ENCODE assay signal across 20 cellular contexts in genomic region chr10:100886946-100887345, GRCh38. TPM values are rescaled to one million over a fixed set of nuclear protein-coding genes. Genes with fewer than 3 reads are reported as not detected.
DNase-seq lines count a peak whose midpoint lies in the region; TF ChIP-seq lines count a peak whose summit lies in the region.
"Had no signal": no experiment of that assay in that cellular context is flagged by ENCODE, and none has a peak within 500 bp of the region (broad histone marks: within the 10 kb centered on the region; RNA-seq: fewer than 3 reads in every experiment).

No MANE protein-coding gene starts in this region.

- POLR2A ChIA-PET in CD4-positive, alpha-beta memory T cell (lab: Charles Lee; ENCODE audit: partially characterized antibody): no interaction called here

- H3K4me3 ChIP-seq in fibroblast of the aortic adventitia (ENCODE audit: low read depth, low read length) (no peak overlapping the region), testis (no peak overlapping the region)
- no peak overlapping the region for H3K4me3 ChIP-seq in CD4-positive, alpha-beta memory T cell (ENCODE audit: low read length in 2 of 2)
- H3K4me3 ChIP-seq: colonic mucosa had no signal

- peak overlapping the region; percentile 40 for H3K27ac Mint-ChIP-seq in mesothelial cell of epicardium
- H3K27ac Mint-ChIP-seq in CD4-positive, alpha-beta memory T cell: no peak overlapping the region
- H3K27ac Mint-ChIP-seq: activated naive CD4-positive, alpha-beta T cell treated with anti-CD3 and anti-CD28 coated beads, Interleukin-2, amount 50 U/mL, for 24 hours; activated T-cell treated with anti-CD3 and anti-CD28 coated beads, Interleukin-2, amount 50 U/mL, for 24 hours; T-helper 1 cell treated with Interleukin-12 subunit alpha and Interleukin-12 subunit beta and Interleukin-4 antibody, amounts not matched to agents 30 μg/mL and 1 μg/mL, for 36 hours had no signal

- peak; percentile 46 for DNase-seq in MV-4-11 (lab: John Stamatoyannopoulos, UW)
- peak; percentile 38 for DNase-seq in fibroblast of the aortic adventitia (ENCODE audit: low read depth)
- DNase-seq in mesothelial cell of epicardium (ENCODE audit: low spot score in 2 of 2, unreplicated experiment in 2 of 2): no peak
- peak; percentile 73 for DNase-seq in testis
- no peak for DNase-seq in iPS-NIHi11 (ENCODE audit: low spot score)
- DNase-seq in CD4-positive, alpha-beta memory T cell: no peak
- DNase-seq in kidney tubule cell (ENCODE audit: low spot score): no peak
- DNase-seq: activated CD4-positive, alpha-beta T cell treated with anti-CD3 and anti-CD28 coated beads, Interleukin-2, amount 50 U/mL, for 4 hours; activated T-cell treated with anti-CD3 and anti-CD28 coated beads, Interleukin-2, amount 50 U/mL, for 24 hours; Caco-2; colonic mucosa; mammary epithelial cell; NCI-H1930; NCI-H524 treated with DMSO at 0.1 percent for 48 hours; SIG-M5; stimulated activated naive CD8-positive, alpha-beta T cell treated with anti-CD3 and anti-CD28 coated beads, Interleukin-15, Interleukin-2, amounts not matched to agents 100 U/mL and 50 U/mL, for 24 hours had no signal

- H3K4me3 Mint-ChIP-seq in mesothelial cell of epicardium: no peak overlapping the region
- H3K4me3 Mint-ChIP-seq in CD4-positive, alpha-beta memory T cell: no peak overlapping the region
- H3K4me3 Mint-ChIP-seq: activated naive CD4-positive, alpha-beta T cell treated with anti-CD3 and anti-CD28 coated beads, Interleukin-2, amount 50 U/mL, for 24 hours; activated T-cell treated with anti-CD3 and anti-CD28 coated beads, Interleukin-2, amount 50 U/mL, for 24 hours; neural crest cell; T-helper 1 cell treated with Interleukin-12 subunit alpha and Interleukin-12 subunit beta and Interleukin-4 antibody, amounts not matched to agents 30 μg/mL and 1 μg/mL, for 36 hours had no signal

- H3K4me1 Mint-ChIP-seq in mesothelial cell of epicardium: peaks cover 21% of the 10 kb centered on the region
- no peaks in the 10 kb centered on the region for H3K4me1 Mint-ChIP-seq in CD4-positive, alpha-beta memory T cell
- H3K4me1 Mint-ChIP-seq: activated naive CD4-positive, alpha-beta T cell treated with anti-CD3 and anti-CD28 coated beads, Interleukin-2, amount 50 U/mL, for 24 hours had no signal

- 38 to 42% methylated on average over 6 of the region's 6 CpGs for WGBS in testis, 2 donors

- H3K27me3 Mint-ChIP-seq in mesothelial cell of epicardium (ENCODE audit: low read depth): peaks cover 23% of the 10 kb centered on the region
- H3K27me3 Mint-ChIP-seq in CD4-positive, alpha-beta memory T cell: peaks cover 8 to 23% of the 10 kb centered on the region in 2 donors

- no peaks in the 10 kb centered on the region for H3K9me3 Mint-ChIP-seq in mesothelial cell of epicardium
- no peaks in the 10 kb centered on the region for H3K9me3 Mint-ChIP-seq in CD4-positive, alpha-beta memory T cell
- H3K9me3 Mint-ChIP-seq: activated naive CD4-positive, alpha-beta T cell treated with anti-CD3 and anti-CD28 coated beads, Interleukin-2, amount 50 U/mL, for 24 hours; activated T-cell treated with anti-CD3 and anti-CD28 coated beads, Interleukin-2, amount 50 U/mL, for 24 hours; neural crest cell; T-helper 1 cell treated with Interleukin-12 subunit alpha and Interleukin-12 subunit beta and Interleukin-4 antibody, amounts not matched to agents 30 μg/mL and 1 μg/mL, for 36 hours had no signal

- H3K27me3 ChIP-seq in testis: no peaks in the 10 kb centered on the region
- H3K27me3 ChIP-seq in CD4-positive, alpha-beta memory T cell (ENCODE audit: insufficient read depth, low read length): no peaks in the 10 kb centered on the region
- H3K27me3 ChIP-seq: colonic mucosa had no signal

- H3K27ac ChIP-seq in testis: peak overlapping the region in 1 of 2 donors; percentile 74
- no peak overlapping the region for H3K27ac ChIP-seq in CD4-positive, alpha-beta memory T cell (ENCODE audit: low read depth, low read length)
- H3K27ac ChIP-seq: colonic mucosa, VCaP had no signal

- CTCF ChIA-PET in CD4-positive, alpha-beta memory T cell (lab: Charles Lee; ENCODE audit: partially characterized antibody): no interaction called here

- H3K36me3 Mint-ChIP-seq in mesothelial cell of epicardium: no peaks in the 10 kb centered on the region
- H3K36me3 Mint-ChIP-seq in CD4-positive, alpha-beta memory T cell: no peaks in the 10 kb centered on the region
- H3K36me3 Mint-ChIP-seq: activated naive CD4-positive, alpha-beta T cell treated with anti-CD3 and anti-CD28 coated beads, Interleukin-2, amount 50 U/mL, for 24 hours had no signal

- no peaks in the 10 kb centered on the region for H3K36me3 ChIP-seq in testis (ENCODE audit: low read depth, missing control alignments)
- no peaks in the 10 kb centered on the region for H3K36me3 ChIP-seq in CD4-positive, alpha-beta memory T cell (ENCODE audit: insufficient read depth, low read length)
- H3K36me3 ChIP-seq: colonic mucosa had no signal

- TF ChIP-seq CTCF in fibroblast of the aortic adventitia (IDR thresholded peaks at IDR 0.05; ENCODE audit: insufficient read depth, low read length): no peak
- no peak for TF ChIP-seq CTCF in mesothelial cell of epicardium (IDR thresholded peaks at IDR 0.05; ENCODE audit: unreplicated experiment)
- no peak for TF ChIP-seq CTCF in testis (IDR thresholded peaks at IDR 0.05)

- H3K9me3 ChIP-seq in testis: no peaks in the 10 kb centered on the region
- H3K9me3 ChIP-seq in CD4-positive, alpha-beta memory T cell (ENCODE audit: control insufficient read depth in 1 of 2, low read length in 2 of 2): no peaks in the 10 kb centered on the region
- H3K9me3 ChIP-seq: Caco-2, colonic mucosa had no signal

- peaks cover 25% of the 10 kb centered on the region for H3K4me1 ChIP-seq in testis
- no peaks in the 10 kb centered on the region for H3K4me1 ChIP-seq in CD4-positive, alpha-beta memory T cell (ENCODE audit: insufficient read depth, low read length)
- H3K4me1 ChIP-seq: colonic mucosa had no signal

- no peak for TF ChIP-seq POLR2A in testis (IDR thresholded peaks at IDR 0.05)

- intact Hi-C loops in testis (cut with DNase I; ENCODE audit: low total_unique reads): no loop called here
- intact Hi-C loops in CD4-positive, alpha-beta memory T cell (cut with micrococcal nuclease): no loop called here

RNA-seq across cellular contexts. Expression of gene SLF2, which starts 25.8 kb away (rescaled TPM):
- total RNA-seq in fibroblast of the aortic adventitia (ENCODE audit: low replicate concordance) (34.8 and 62.8 TPM in 2 replicates), mesothelial cell of epicardium (32.6 to 36.1 TPM (median 35.5 TPM) in 3 replicates), testis (100 to 1,000 TPM; 150 to 171 TPM)
- 42.6 TPM for polyA plus RNA-seq in testis (ENCODE audit: insufficient read depth, low read depth, low replicate concordance)
- total RNA-seq in CD4-positive, alpha-beta memory T cell: 10 to 100 TPM; 46.3 to 49.3 TPM
- polyA plus RNA-seq in CD4-positive, alpha-beta memory T cell: 10 to 100 TPM in 1 of 2 donors, 1 to 10 TPM in 1; 5.9 to 18.3 TPM

Comparison
In these comparisons a context has a peak if more than half of its experiments do, and no peak if none do; other contexts are left out.
1. DNase-seq: peak in MV-4-11 (single experiment), fibroblast of the aortic adventitia (single experiment) and testis (single experiment); none in mesothelial cell of epicardium (0 of 2), iPS-NIHi11 (single experiment), CD4-positive, alpha-beta memory T cell (0 of 5) and kidney tubule cell (single experiment).